ENCODE assay signal across 8 cellular contexts in genomic region chr4:182806259-182807252, GRCh38.
DNase-seq lines count a peak whose midpoint lies in the region; ATAC-seq and TF ChIP-seq lines count a peak whose summit lies in the region.

No MANE protein-coding gene starts in this region.

- DNase-seq in G401 (ENCODE audit: low spot score), result peak; percentile 40
- DNase-seq in T-helper 17 cell, result peak; percentile 47 to 56 (median 50)
- DNase-seq in astrocyte of the cerebellum (ENCODE audit: low read depth), result peak; percentile 22
- peak; percentile 45 to 70 for DNase-seq in hippocampal formation (lab: John Stamatoyannopoulos, UW)
- no peak for DNase-seq in retinal pigment epithelial cell (ENCODE audit: low read depth)
- DNase-seq in GF-D8 (lab: John Stamatoyannopoulos, UW), result no peak

- peak; percentile 82 for TF ChIP-seq CTCF in astrocyte of the cerebellum (IDR thresholded peaks at IDR 0.05; ENCODE audit: low read depth, low read length, missing control alignments)
- TF ChIP-seq CTCF in retinal pigment epithelial cell (conservative IDR thresholded peaks at IDR 0.05; ENCODE audit: low read depth, low read length), result peak; percentile 78

- TF ChIP-seq RAD21 in Ishikawa (IDR thresholded peaks at IDR 0.05; ENCODE audit: low read depth), result peak; percentile 93

- H3K4me1 Mint-ChIP-seq in T-helper 17 cell, result peaks cover 14% of the 10 kb centered on the region

- TF ChIP-seq EP300 in Ishikawa (IDR thresholded peaks at IDR 0.05; ENCODE audit: borderline replicate concordance), result 0 out of 2 replicates have a peak, but pooled peaks have one; percentile 16

- H3K9me3 ChIP-seq in T-helper 17 cell (ENCODE audit: control insufficient read depth, low read length, poor library complexity, severe bottlenecking), result no peaks in the 10 kb centered on the region

- no peaks in the 10 kb centered on the region for H3K27me3 Mint-ChIP-seq in T-helper 17 cell

- H3K36me3 Mint-ChIP-seq in T-helper 17 cell (ENCODE audit: low read depth), result no peaks in the 10 kb centered on the region

- H3K4me3 ChIP-seq in astrocyte of the cerebellum (ENCODE audit: low read depth, low read length), result peak overlapping the region; percentile 27
- H3K4me3 ChIP-seq in retinal pigment epithelial cell (ENCODE audit: low read length), result peak overlapping the region; percentile 61

- H3K27ac Mint-ChIP-seq in T-helper 17 cell, result peak overlapping the region; percentile 74

- ATAC-seq in GM21786 (IDR thresholded peaks at IDR 0.05; ENCODE audit: unreplicated experiment), result peak; percentile 67
- peak; percentile 46 for ATAC-seq in T-helper 17 cell

- in situ Hi-C loops in G401 (cut with HindIII; ENCODE audit: low sequenced_read_pairs) (no loop called here), astrocyte of the cerebellum (cut with HindIII; ENCODE audit: low sequenced_read_pairs) (no loop called here)

- H3K4me3 Mint-ChIP-seq in T-helper 17 cell, result peak overlapping the region; percentile 83

TF ChIP-seq in Ishikawa, 13 proteins besides CTCF, POLR2A, EP300 and RAD21:
- TF ChIP-seq, protein P1, sequence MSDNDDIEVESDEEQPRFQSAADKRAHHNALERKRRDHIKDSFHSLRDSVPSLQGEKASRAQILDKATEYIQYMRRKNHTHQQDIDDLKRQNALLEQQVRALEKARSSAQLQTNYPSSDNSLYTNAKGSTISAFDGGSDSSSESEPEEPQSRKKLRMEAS (IDR thresholded peaks at IDR 0.05), result no peak; the same call in 1 of the 2 replicates
- TF ChIP-seq CREB1 (IDR thresholded peaks at IDR 0.05; ENCODE audit: low read depth) (no peak), EGR1 (IDR thresholded peaks at IDR 0.05) (no peak), CEBPB (IDR thresholded peaks at IDR 0.05) (no peak), TCF12 (IDR thresholded peaks at IDR 0.05; ENCODE audit: low read depth) (no peak), FOXM1 (IDR thresholded peaks at IDR 0.05; ENCODE audit: borderline replicate concordance, low read depth) (no peak), YY1 (IDR thresholded peaks at IDR 0.05; ENCODE audit: low read depth) (peak; percentile 68; the same call in 1 of the 2 replicates), NFIC (IDR thresholded peaks at IDR 0.05) (0 out of 2 replicates have a peak, but pooled peaks have one; percentile 17), TAF1 (IDR thresholded peaks at IDR 0.05; ENCODE audit: low read depth) (no peak), TEAD4 (IDR thresholded peaks at IDR 0.05) (no peak), USF1 (IDR thresholded peaks at IDR 0.05) (no peak), ZBTB7A (IDR thresholded peaks at IDR 0.05; ENCODE audit: low read depth) (peak; percentile 100)
- TF ChIP-seq, protein P2, sequence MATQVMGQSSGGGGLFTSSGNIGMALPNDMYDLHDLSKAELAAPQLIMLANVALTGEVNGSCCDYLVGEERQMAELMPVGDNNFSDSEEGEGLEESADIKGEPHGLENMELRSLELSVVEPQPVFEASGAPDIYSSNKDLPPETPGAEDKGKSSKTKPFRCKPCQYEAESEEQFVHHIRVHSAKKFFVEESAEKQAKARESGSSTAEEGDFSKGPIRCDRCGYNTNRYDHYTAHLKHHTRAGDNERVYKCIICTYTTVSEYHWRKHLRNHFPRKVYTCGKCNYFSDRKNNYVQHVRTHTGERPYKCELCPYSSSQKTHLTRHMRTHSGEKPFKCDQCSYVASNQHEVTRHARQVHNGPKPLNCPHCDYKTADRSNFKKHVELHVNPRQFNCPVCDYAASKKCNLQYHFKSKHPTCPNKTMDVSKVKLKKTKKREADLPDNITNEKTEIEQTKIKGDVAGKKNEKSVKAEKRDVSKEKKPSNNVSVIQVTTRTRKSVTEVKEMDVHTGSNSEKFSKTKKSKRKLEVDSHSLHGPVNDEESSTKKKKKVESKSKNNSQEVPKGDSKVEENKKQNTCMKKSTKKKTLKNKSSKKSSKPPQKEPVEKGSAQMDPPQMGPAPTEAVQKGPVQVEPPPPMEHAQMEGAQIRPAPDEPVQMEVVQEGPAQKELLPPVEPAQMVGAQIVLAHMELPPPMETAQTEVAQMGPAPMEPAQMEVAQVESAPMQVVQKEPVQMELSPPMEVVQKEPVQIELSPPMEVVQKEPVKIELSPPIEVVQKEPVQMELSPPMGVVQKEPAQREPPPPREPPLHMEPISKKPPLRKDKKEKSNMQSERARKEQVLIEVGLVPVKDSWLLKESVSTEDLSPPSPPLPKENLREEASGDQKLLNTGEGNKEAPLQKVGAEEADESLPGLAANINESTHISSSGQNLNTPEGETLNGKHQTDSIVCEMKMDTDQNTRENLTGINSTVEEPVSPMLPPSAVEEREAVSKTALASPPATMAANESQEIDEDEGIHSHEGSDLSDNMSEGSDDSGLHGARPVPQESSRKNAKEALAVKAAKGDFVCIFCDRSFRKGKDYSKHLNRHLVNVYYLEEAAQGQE (IDR thresholded peaks at IDR 0.05; ENCODE audit: low read depth), result no peak

Comparison
In these comparisons a context has a peak if more than half of its experiments do, and no peak if none do; other contexts are left out.
1. DNase-seq: peak in G401 (single experiment), T-helper 17 cell (3 of 3), astrocyte of the cerebellum (single experiment) and hippocampal formation (2 of 2); none in retinal pigment epithelial cell (single experiment) and GF-D8 (single experiment).